ENCODE assay signal across 11 cellular contexts in genomic region chr14:92254786-92255185, GRCh38.
DNase-seq lines count a peak whose midpoint lies in the region; ATAC-seq and TF ChIP-seq lines count a peak whose summit lies in the region.
"Had no signal": no experiment of that assay in that cellular context is flagged by ENCODE, and none has a peak within 500 bp of the region (broad histone marks: within the 10 kb centered on the region; RNA-seq: fewer than 3 reads in every experiment).

No MANE protein-coding gene starts in this region.

- H2BK12ac ChIP-seq in mesenchymal stem cell (ENCODE audit: low read length in 2 of 2): no peak overlapping the region

- no peak overlapping the region for H3K23ac ChIP-seq in mesenchymal stem cell (ENCODE audit: low read length in 2 of 2)

- intact Hi-C loops in Right ventricle myocardium inferior (cut with DNase I) (no loop called here), cardiac septum (cut with DNase I) (no loop called here), aorta (cut with DNase I) (no loop called here)

- no peak overlapping the region for H3K14ac ChIP-seq in mesenchymal stem cell (ENCODE audit: low read length in 2 of 2)

- H3K36me3 ChIP-seq in fibroblast of lung (ENCODE audit: control insufficient read depth, insufficient read depth, low read length) (no peaks in the 10 kb centered on the region), mesenchymal stem cell (ENCODE audit: control insufficient read depth in 1 of 2, insufficient read depth in 2 of 2, low read depth in 1 of 2, low read length in 2 of 2) (no peaks in the 10 kb centered on the region), aorta (ENCODE audit: control insufficient read depth in 1 of 2, insufficient read depth in 2 of 2, low read length in 1 of 2) (no peaks in the 10 kb centered on the region)

- WGBS in mesenchymal stem cell: 10% methylated on average over 18 of the region's 18 CpGs
- 6 to 9% methylated on average over 18 of the region's 18 CpGs for WGBS in aorta, 2 donors

- peak overlapping the region; percentile 38 for H2AFZ ChIP-seq in fibroblast of lung (ENCODE audit: low read length)
- no peak overlapping the region for H2AFZ ChIP-seq in mesenchymal stem cell (ENCODE audit: low read depth, low read length)

- H3K4me2 ChIP-seq in fibroblast of lung (ENCODE audit: extremely low read depth, insufficient read depth, low read length) (peak overlapping the region; percentile 49), mesenchymal stem cell (ENCODE audit: low read length, poor library complexity, severe bottlenecking) (no peak overlapping the region)
- H3K4me2 ChIP-seq: A549, KMS-11 had no signal

- H4K8ac ChIP-seq in mesenchymal stem cell (ENCODE audit: low read length): no peak overlapping the region

- H2AK5ac ChIP-seq in mesenchymal stem cell (ENCODE audit: low read length, severe bottlenecking): no peak overlapping the region

- ATAC-seq in Right ventricle myocardium inferior (peak; percentile 94), aorta (ENCODE audit: low FRiP score) (peak; percentile 84), HG02610 (IDR thresholded peaks at IDR 0.05; ENCODE audit: unreplicated experiment) (no peak)
- ATAC-seq: A549; activated CD8-positive, alpha-beta T cell treated with anti-CD3 and anti-CD28 coated beads, Interleukin-2, amount 10 ng/mL, durations not matched to agents 7 days and 5 days had no signal

- TF ChIP-seq CTCF in fibroblast of lung (conservative IDR thresholded peaks at IDR 0.05 in 1 of 2, IDR thresholded peaks at IDR 0.05 in 1 of 2; ENCODE audit: low read depth in 1 of 2, low read length in 2 of 2): no peak

- no peak overlapping the region for H3K18ac ChIP-seq in mesenchymal stem cell (ENCODE audit: low read depth in 1 of 2, low read length in 2 of 2)

- H3K4me1 ChIP-seq in fibroblast of lung (ENCODE audit: control insufficient read depth, extremely low read depth, insufficient read depth, low read length): no peaks in the 10 kb centered on the region
- H3K4me1 ChIP-seq in mesenchymal stem cell (ENCODE audit: control insufficient read depth, insufficient read depth, low read depth, low read length): peaks cover 4% of the 10 kb centered on the region
- no peaks in the 10 kb centered on the region for H3K4me1 ChIP-seq in aorta (ENCODE audit: control insufficient read depth in 1 of 2, insufficient read depth in 2 of 2, low read length in 2 of 2)

- H3K79me2 ChIP-seq in fibroblast of lung (ENCODE audit: control insufficient read depth, insufficient read depth, low read length): no peaks in the 10 kb centered on the region

- H2BK120ac ChIP-seq in mesenchymal stem cell (ENCODE audit: low read depth, low read length): no peak overlapping the region

- H3K9me3 ChIP-seq in fibroblast of lung (ENCODE audit: control insufficient read depth, insufficient read depth, low read depth, low read length) (no peaks in the 10 kb centered on the region), mesenchymal stem cell (ENCODE audit: control insufficient read depth, low read length) (no peaks in the 10 kb centered on the region), aorta (ENCODE audit: control insufficient read depth, low read length) (no peaks in the 10 kb centered on the region)
- H3K9me3 ChIP-seq: A549 had no signal

- H2BK15ac ChIP-seq in mesenchymal stem cell (ENCODE audit: low read depth, poor library complexity, severe bottlenecking): no peak overlapping the region

- H3K9ac ChIP-seq in fibroblast of lung (ENCODE audit: insufficient read depth, low read length) (no peak overlapping the region), mesenchymal stem cell (ENCODE audit: low read length) (peak overlapping the region; percentile 43)
- H3K9ac ChIP-seq: KMS-11 had no signal

- H2BK5ac ChIP-seq in mesenchymal stem cell (ENCODE audit: low read depth, low read length, poor library complexity, severe bottlenecking): no peak overlapping the region

- H4K91ac ChIP-seq in mesenchymal stem cell (ENCODE audit: low read length): no peak overlapping the region

- DNase-seq in Right ventricle myocardium inferior (ENCODE audit: missing footprints) (peak; percentile 87), cardiac septum (ENCODE audit: low spot score) (no peak), fibroblast of lung (ENCODE audit: low read depth in 2 of 2) (peak; percentile 20 to 41), mesenchymal stem cell (peak; percentile 72), aorta (peak; percentile 76 to 85), NK-92 (lab: John Stamatoyannopoulos, UW; ENCODE audit: unreplicated experiment) (no peak), SKM-1 treated with dmso at 0.1 percent for 144 hours (lab: John Stamatoyannopoulos, UW; ENCODE audit: unreplicated experiment) (no peak)
- DNase-seq: activated CD8-positive, alpha-beta T cell treated with anti-CD3 and anti-CD28 coated beads, Interleukin-2, amount 10 ng/mL, durations not matched to agents 7 days and 5 days had no signal

- H3K79me1 ChIP-seq in mesenchymal stem cell (replicated peaks; ENCODE audit: low read length, poor library complexity, severe bottlenecking): no peaks in the 10 kb centered on the region

- H3K27me3 ChIP-seq in fibroblast of lung (ENCODE audit: control insufficient read depth, insufficient read depth, low read length): peaks cover 7% of the 10 kb centered on the region
- H3K27me3 ChIP-seq in mesenchymal stem cell (ENCODE audit: control insufficient read depth in 1 of 2, insufficient read depth in 1 of 2, low read length in 2 of 2): peaks cover 37 to 56% of the 10 kb centered on the region in 2 experiments
- no peaks in the 10 kb centered on the region for H3K27me3 ChIP-seq in aorta (ENCODE audit: control insufficient read depth in 1 of 2, insufficient read depth in 2 of 2, low read length in 1 of 2)

- H3K4me3 ChIP-seq in fibroblast of lung (replicated peaks in 1 of 4; ENCODE audit: control extremely low read depth in 1 of 4, insufficient read depth in 1 of 4, low read depth in 3 of 4, low read length in 4 of 4) (peak overlapping the region in 2 of 4 experiments; percentile 19 to 41), mesenchymal stem cell (ENCODE audit: insufficient read depth in 1 of 2, low read depth in 1 of 2, low read length in 2 of 2) (peak overlapping the region in 1 of 2 experiments; percentile 69), aorta (ENCODE audit: low read length in 2 of 2) (peak overlapping the region in 1 of 2 donors; percentile 16)
- H3K4me3 ChIP-seq: A549 had no signal

- H3K27ac ChIP-seq in fibroblast of lung (ENCODE audit: insufficient read depth, low read length): no peak overlapping the region
- H3K27ac ChIP-seq in mesenchymal stem cell (ENCODE audit: low read length, poor library complexity, severe bottlenecking): no peak overlapping the region
- H3K27ac ChIP-seq in aorta (ENCODE audit: low read depth in 1 of 2, low read length in 2 of 2): no peak overlapping the region
- H3K27ac ChIP-seq: A549, KMS-11 had no signal

- H4K20me1 ChIP-seq in fibroblast of lung (ENCODE audit: control insufficient read depth, extremely low read depth, insufficient read depth, low read length): no peaks in the 10 kb centered on the region

- no peak overlapping the region for H3K4ac ChIP-seq in mesenchymal stem cell (ENCODE audit: low read depth in 1 of 2, low read length in 2 of 2)

Comparison
In these comparisons a context has a peak if more than half of its experiments do, and no peak if none do; other contexts are left out.
1. DNase-seq: peak in Right ventricle myocardium inferior (single experiment), fibroblast of lung (2 of 2), mesenchymal stem cell (single experiment) and aorta (2 of 2); none in cardiac septum (single experiment), NK-92 (single experiment) and SKM-1 treated with dmso at 0.1 percent for 144 hours (single experiment).